12 cellular contexts compared by ENCODE assay signal in the genomic region with DNA sequence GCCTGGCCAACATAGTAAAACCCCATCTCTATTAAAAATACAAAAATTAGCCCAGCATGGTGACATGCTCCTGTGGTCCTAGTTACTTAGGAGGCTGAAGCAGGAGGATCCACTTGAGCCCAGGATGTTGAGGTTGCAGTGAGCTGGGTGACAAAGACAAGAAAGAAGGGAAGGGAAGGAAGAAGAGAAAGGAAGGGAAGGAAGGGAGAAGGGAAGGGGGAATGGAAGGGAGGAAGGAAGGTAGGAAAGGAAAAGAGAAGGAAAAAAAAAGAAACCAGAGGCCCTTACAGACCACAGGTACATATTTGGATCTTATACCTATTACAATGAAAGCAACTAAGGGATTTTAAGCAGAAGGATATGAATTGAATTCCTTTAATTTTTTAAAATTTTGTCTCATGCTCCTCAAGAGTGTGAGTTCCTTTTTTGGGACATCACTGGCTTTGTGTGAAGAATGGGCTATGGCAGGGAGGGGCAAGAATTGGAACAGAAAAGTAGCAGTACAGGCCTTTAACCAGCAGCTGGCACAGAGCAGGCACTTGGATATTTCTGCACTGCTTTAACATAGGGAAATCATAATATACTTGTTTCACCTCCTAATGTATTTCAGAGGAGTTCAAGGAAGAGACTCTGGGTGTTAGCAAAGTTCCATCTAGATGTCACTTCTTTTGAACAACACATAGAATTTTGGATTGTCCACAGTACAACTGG. TPM values are rescaled to one million over a fixed set of nuclear protein-coding genes. Genes with fewer than 3 reads are reported as not detected.
DNase-seq lines count a peak whose midpoint lies in the region; ATAC-seq, FAIRE-seq and TF ChIP-seq lines count a peak whose summit lies in the region.
"Had no signal": no experiment of that assay in that cellular context is flagged by ENCODE, and none has a peak within 500 bp of the region (broad histone marks: within the 10 kb centered on the region; RNA-seq: fewer than 3 reads in every experiment).

No MANE protein-coding gene starts in this region.

- no peaks in the 10 kb centered on the region for H3K9me1 ChIP-seq in keratinocyte (ENCODE audit: control insufficient read depth, extremely low read depth, insufficient read depth, low read length)

- POLR2A ChIA-PET in HCT116 (lab: Charles Lee): no interaction called here

- no TSS peak for BruUV-seq in HCT116 (replicated peaks; lab: Mats Ljungman, UMichigan)

- H3K79me2 ChIP-seq in ACC112 (ENCODE audit: control insufficient read depth, insufficient read depth, low read length, unreplicated experiment): peaks cover 47% of the 10 kb centered on the region
- H3K79me2 ChIP-seq in HCT116 (ENCODE audit: insufficient read depth, low read length): no peaks in the 10 kb centered on the region
- no peaks in the 10 kb centered on the region for H3K79me2 ChIP-seq in keratinocyte (ENCODE audit: control insufficient read depth, insufficient read depth, low read length)

- peaks cover 33% of the 10 kb centered on the region for H3K4me1 ChIP-seq in ACC112 (ENCODE audit: control insufficient read depth, insufficient read depth, low read length, unreplicated experiment)
- H3K4me1 ChIP-seq in HCT116 (ENCODE audit: control insufficient read depth in 1 of 2, insufficient read depth in 2 of 2, low read length in 2 of 2): peaks cover 11 to 22% of the 10 kb centered on the region in 2 experiments
- H3K4me1 ChIP-seq in keratinocyte (ENCODE audit: control insufficient read depth, extremely low read depth, insufficient read depth, low read length): peaks cover 17% of the 10 kb centered on the region

- FAIRE-seq in keratinocyte (lab: Jason Lieb, UNC): no peak

- H3K27ac Mint-ChIP-seq in activated naive CD8-positive, alpha-beta T cell treated with anti-CD3 and anti-CD28 coated beads for 36 hours: peak overlapping the region; percentile 85

- peaks cover 2% of the 10 kb centered on the region for H3K9me3 Mint-ChIP-seq in activated naive CD8-positive, alpha-beta T cell treated with anti-CD3 and anti-CD28 coated beads for 36 hours

- dilution Hi-C loops in keratinocyte (cut with MboI; ENCODE audit: extremely low pct_ligation_motif_present, low sequenced_read_pairs): no loop called here

- H4K20me1 ChIP-seq in HCT116 (ENCODE audit: insufficient read depth) (no peaks in the 10 kb centered on the region), keratinocyte (ENCODE audit: control insufficient read depth, extremely low read depth, insufficient read depth, low read length) (no peaks in the 10 kb centered on the region)

- peaks cover 64% of the 10 kb centered on the region for H3K36me3 Mint-ChIP-seq in activated naive CD8-positive, alpha-beta T cell treated with anti-CD3 and anti-CD28 coated beads for 36 hours

- no peaks in the 10 kb centered on the region for H3K36me3 ChIP-seq in ACC112 (ENCODE audit: insufficient read depth, low read length)
- H3K36me3 ChIP-seq in HCT116 (ENCODE audit: control insufficient read depth in 1 of 2, insufficient read depth in 2 of 2, low read length in 2 of 2): no peaks in the 10 kb centered on the region
- no peaks in the 10 kb centered on the region for H3K36me3 ChIP-seq in keratinocyte (ENCODE audit: control insufficient read depth in 2 of 2, extremely low read depth in 1 of 2, insufficient read depth in 2 of 2, low read length in 2 of 2)

- TF ChIP-seq CTCF in HCT116 (IDR thresholded peaks at IDR 0.05 in 2 of 3, conservative IDR thresholded peaks at IDR 0.05 in 1 of 3; ENCODE audit: borderline replicate concordance in 1 of 3, insufficient read depth in 1 of 3, low read depth in 2 of 3, low read length in 2 of 3) (no peak; a peak in 1 of 6 replicates), keratinocyte (optimal IDR thresholded peaks at IDR 0.05 in 1 of 3, IDR thresholded peaks at IDR 0.05 in 1 of 3, conservative IDR thresholded peaks at IDR 0.05 in 1 of 3; ENCODE audit: extremely low read depth in 1 of 3, insufficient read depth in 2 of 3, low read length in 3 of 3) (no peak)

- no peak for TF ChIP-seq RAD21 in HCT116 (IDR thresholded peaks at IDR 0.05; ENCODE audit: low read depth)

- no peak overlapping the region for H3K4me2 ChIP-seq in HCT116 (ENCODE audit: low read length)
- peak overlapping the region; percentile 29 for H3K4me2 ChIP-seq in keratinocyte (ENCODE audit: control insufficient read depth, extremely low read depth, insufficient read depth, low read depth, low read length)

- no peaks in the 10 kb centered on the region for H3K27me3 Mint-ChIP-seq in activated naive CD8-positive, alpha-beta T cell treated with anti-CD3 and anti-CD28 coated beads for 36 hours

- H3K4me3 ChIP-seq in ACC112 (ENCODE audit: low read depth, low read length): no peak overlapping the region
- no peak overlapping the region for H3K4me3 ChIP-seq in HCT116 (replicated peaks in 1 of 2; ENCODE audit: low read depth in 1 of 2, low read length in 2 of 2)
- no peak overlapping the region for H3K4me3 ChIP-seq in keratinocyte (ENCODE audit: control insufficient read depth in 2 of 3, extremely low read depth in 1 of 3, insufficient read depth in 2 of 3, low read depth in 1 of 3, low read length in 3 of 3)

- no peak for TF ChIP-seq POLR2A in HCT116 (IDR thresholded peaks at IDR 0.05; ENCODE audit: borderline replicate concordance, extremely low read depth, insufficient read depth, insufficient read length)

- intact Hi-C loops in HCT116 (cut with micrococcal nuclease): no loop called here

- H3K27ac ChIP-seq in ACC112 (ENCODE audit: low read depth, low read length): peak overlapping the region; percentile 79
- H3K27ac ChIP-seq in HCT116 (ENCODE audit: low read depth, low read length): no peak overlapping the region
- H3K27ac ChIP-seq in keratinocyte (ENCODE audit: control insufficient read depth, insufficient read depth, low read length): no peak overlapping the region

- CTCF ChIA-PET in HCT116 (lab: Charles Lee): no interaction called here

- peak overlapping the region; percentile 37 for H3K4me3 Mint-ChIP-seq in activated naive CD8-positive, alpha-beta T cell treated with anti-CD3 and anti-CD28 coated beads for 36 hours

- RAD21 ChIA-PET in HCT116 (lab: Charles Lee; ENCODE audit: low non-redundant PET in 1 of 2, low total read pairs in 2 of 2, uncharacterized antibody in 2 of 2, unreplicated experiment in 2 of 2): no interaction called here

- H3K27me3 ChIP-seq in ACC112 (ENCODE audit: insufficient read depth, low read length) (no peaks in the 10 kb centered on the region), HCT116 (ENCODE audit: insufficient read depth, low read length) (no peaks in the 10 kb centered on the region), keratinocyte (ENCODE audit: control insufficient read depth, extremely low read depth, insufficient read depth, low read length) (no peaks in the 10 kb centered on the region)

- H3K4me1 Mint-ChIP-seq in activated naive CD8-positive, alpha-beta T cell treated with anti-CD3 and anti-CD28 coated beads for 36 hours: peaks cover 94% of the 10 kb centered on the region

- H3K9ac ChIP-seq in HCT116 (ENCODE audit: low read length) (no peak overlapping the region), keratinocyte (ENCODE audit: control insufficient read depth, extremely low read depth, insufficient read depth, low read length) (no peak overlapping the region)

- DNase-seq in HCT116 (ENCODE audit: low read depth, low spot score): no peak
- no peak for DNase-seq in activated naive CD8-positive, alpha-beta T cell treated with anti-CD3 and anti-CD28 coated beads for 36 hours
- no peak for DNase-seq in keratinocyte (ENCODE audit: low read depth, low spot score)
- DNase-seq in stimulated activated naive CD4-positive, alpha-beta T cell treated with Interleukin-2 at 50 U/mL for 16 hours (lab: John Stamatoyannopoulos, UW): no peak
- DNase-seq in G401 (ENCODE audit: low spot score): no peak
- DNase-seq in NCI-H524 (lab: John Stamatoyannopoulos, UW): no peak
- DNase-seq in COLO829 (ENCODE audit: low spot score): no peak
- DNase-seq: effector CD8-positive, alpha-beta T cell; NCI-H1417; stimulated activated CD8-positive, alpha-beta memory T cell treated with anti-CD3 and anti-CD28 coated beads, Interleukin-4, amount 100 ng/mL, for 48 hours; T-helper 9 cell had no signal

- no peaks in the 10 kb centered on the region for H3K9me2 ChIP-seq in HCT116 (ENCODE audit: insufficient read depth)

- H3K9me3 ChIP-seq in HCT116 (ENCODE audit: control insufficient read depth in 1 of 2, insufficient read depth in 1 of 2, low read depth in 1 of 2, low read length in 2 of 2) (no peaks in the 10 kb centered on the region), keratinocyte (ENCODE audit: control insufficient read depth, low read depth, low read length) (no peaks in the 10 kb centered on the region)

- in situ Hi-C loops in G401 (cut with HindIII; ENCODE audit: low sequenced_read_pairs): no loop called here

- no peak overlapping the region for H2AFZ ChIP-seq in ACC112 (ENCODE audit: low read length, unreplicated experiment)
- no peak overlapping the region for H2AFZ ChIP-seq in HCT116 (ENCODE audit: low read depth, low read length, poor library complexity, severe bottlenecking)
- H2AFZ ChIP-seq in keratinocyte (ENCODE audit: control insufficient read depth, low read length): no peak overlapping the region

- peak; percentile 48 for ATAC-seq in HCT116

RNA-seq across cellular contexts. Expression of a gene that starts 7.9 kb away (rescaled TPM):
- total RNA-seq in HCT116 (2021; ENCODE audit: unreplicated experiment): 8.8 TPM
- 5.1 and 5.4 TPM in 2 replicates for polyA plus RNA-seq in HCT116 (2012)
- 10 to 100 TPM; 82.2 to 91.0 TPM for total RNA-seq in activated naive CD8-positive, alpha-beta T cell treated with anti-CD3 and anti-CD28 coated beads for 36 hours
- 5.9 to 10.8 TPM (median 8.4 TPM) in 3 replicates for polyA plus RNA-seq in keratinocyte
- 7.3 TPM for polyA plus RNA-seq in keratinocyte (2011; ENCODE audit: low read depth)
- 7.3 and 10.2 TPM in 2 replicates for polyA plus RNA-seq in keratinocyte (2011; cell fraction: cytosol; rRNA removed)
- 6.8 and 8.0 TPM in 2 replicates for polyA plus RNA-seq in keratinocyte (2011; cell fraction: nucleus; rRNA removed)
- 6.1 and 6.3 TPM in 2 replicates for polyA plus RNA-seq in keratinocyte (2012; ENCODE audit: low replicate concordance)
- polyA minus RNA-seq in keratinocyte: 0.20 to 3.6 TPM (median 0.89 TPM) in 3 replicates
- polyA minus RNA-seq in keratinocyte (2011; cell fraction: cytosol; rRNA and poly(A)+ RNA removed): 3.3 TPM
- 2.2 and 3.4 TPM in 2 replicates for polyA minus RNA-seq in keratinocyte (2011; cell fraction: nucleus; rRNA and poly(A)+ RNA removed)
- total RNA-seq in G401 (2014; rRNA removed; shearing (Covaris generic)): 5.2 and 7.3 TPM in 2 replicates

RNA-seq across cellular contexts. Expression of a gene that starts 37.3 kb away (rescaled TPM):
- 15.3 TPM for total RNA-seq in HCT116 (2021; ENCODE audit: unreplicated experiment)
- 12.3 and 13.4 TPM in 2 replicates for polyA plus RNA-seq in HCT116 (2012)
- total RNA-seq in activated naive CD8-positive, alpha-beta T cell treated with anti-CD3 and anti-CD28 coated beads for 36 hours: 10 to 100 TPM; 13.6 to 14.4 TPM
- polyA plus RNA-seq in keratinocyte: 5.5 to 8.6 TPM (median 7.1 TPM) in 3 replicates
- polyA plus RNA-seq in keratinocyte (2011; ENCODE audit: low read depth): 5.5 TPM
- polyA plus RNA-seq in keratinocyte (2011; cell fraction: cytosol; rRNA removed): 5.8 and 6.7 TPM in 2 replicates
- 6.1 and 6.9 TPM in 2 replicates for polyA plus RNA-seq in keratinocyte (2011; cell fraction: nucleus; rRNA removed)
- polyA plus RNA-seq in keratinocyte (2012; ENCODE audit: low replicate concordance): 5.8 and 8.4 TPM in 2 replicates
- polyA minus RNA-seq in keratinocyte: 2.4 TPM in 1 of 3 replicates, not detected in the others
- 5.0 TPM for polyA minus RNA-seq in keratinocyte (2011; cell fraction: cytosol; rRNA and poly(A)+ RNA removed)
- polyA minus RNA-seq in keratinocyte (2011; cell fraction: nucleus; rRNA and poly(A)+ RNA removed): 2.2 and 3.3 TPM in 2 replicates
- total RNA-seq in G401 (2014; rRNA removed; shearing (Covaris generic)): 13.5 and 14.9 TPM in 2 replicates

RNA-seq across cellular contexts. Expression of a gene that starts 37.4 kb away (rescaled TPM):
- total RNA-seq in HCT116 (2021; ENCODE audit: unreplicated experiment): 15.1 TPM
- polyA plus RNA-seq in HCT116 (2012): 7.5 and 8.1 TPM in 2 replicates
- total RNA-seq in activated naive CD8-positive, alpha-beta T cell treated with anti-CD3 and anti-CD28 coated beads for 36 hours: 10 to 100 TPM; 16.9 to 20.3 TPM
- 13.3 to 29.1 TPM (median 24.8 TPM) in 3 replicates for polyA plus RNA-seq in keratinocyte
- polyA plus RNA-seq in keratinocyte (2011; ENCODE audit: low read depth): 1.9 TPM
- polyA plus RNA-seq in keratinocyte (2011; cell fraction: cytosol; rRNA removed): 10.8 and 18.8 TPM in 2 replicates
- 30.2 and 34.9 TPM in 2 replicates for polyA plus RNA-seq in keratinocyte (2011; cell fraction: nucleus; rRNA removed)
- polyA plus RNA-seq in keratinocyte (2012; ENCODE audit: low replicate concordance): 5.8 and 11.6 TPM in 2 replicates
- polyA minus RNA-seq in keratinocyte: 4.9 to 14.3 TPM (median 13.6 TPM) in 3 replicates
- polyA minus RNA-seq in keratinocyte (2011; cell fraction: cytosol; rRNA and poly(A)+ RNA removed): 14.0 TPM
- 11.3 and 16.1 TPM in 2 replicates for polyA minus RNA-seq in keratinocyte (2011; cell fraction: nucleus; rRNA and poly(A)+ RNA removed)
- 4.3 and 9.0 TPM in 2 replicates for total RNA-seq in G401 (2014; rRNA removed; shearing (Covaris generic))
